ENCODE assay signal across 1 cellular context in genomic region chr19:49687566-49688316, GRCh38.
TF ChIP-seq lines count a peak whose summit lies in the region.

No MANE protein-coding gene starts in this region.

TF ChIP-seq in WTC11, 78 proteins besides CTCF, POLR2A, EP300 and RAD21 (continued from another document):
- no peak for TF ChIP-seq GRHL2 (CRISPR knock-in tag; IDR thresholded peaks at IDR 0.05; ENCODE audit: insufficient replicate concordance, severe bottlenecking)
- no peak for TF ChIP-seq ZBTB21 (CRISPR knock-in tag; IDR thresholded peaks at IDR 0.05; ENCODE audit: borderline replicate concordance)
- no peak for TF ChIP-seq NFE2L1 (CRISPR knock-in tag; IDR thresholded peaks at IDR 0.05)
